Comparison of ENCODE assay signal across 13 cellular contexts in the genomic region with DNA sequence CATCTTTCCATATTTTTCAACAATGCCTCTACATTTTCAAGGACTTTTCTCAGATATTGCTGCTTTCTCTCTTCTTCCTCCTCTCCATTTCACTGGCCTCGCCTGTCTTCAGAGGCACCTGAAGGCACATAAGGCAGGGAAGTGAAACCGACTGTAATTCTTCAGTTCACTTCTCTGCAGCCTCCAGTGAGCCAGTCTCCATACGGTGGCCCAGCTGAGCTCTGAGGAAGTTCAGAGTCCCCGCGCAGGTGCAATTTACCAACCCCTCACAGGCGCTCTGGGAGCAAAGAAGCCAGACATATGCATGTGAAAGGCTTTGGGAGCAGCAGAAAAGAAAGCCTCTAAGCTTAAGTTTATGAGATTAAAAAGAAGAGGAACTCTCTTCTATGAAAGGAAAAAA. TPM values are rescaled to one million over a fixed set of nuclear protein-coding genes. Genes with fewer than 3 reads are reported as not detected.
DNase-seq lines count a peak whose midpoint lies in the region; ATAC-seq and TF ChIP-seq lines count a peak whose summit lies in the region.
"Had no signal": no experiment of that assay in that cellular context is flagged by ENCODE, and none has a peak within 500 bp of the region (broad histone marks: within the 10 kb centered on the region; RNA-seq: fewer than 3 reads in every experiment).

No MANE protein-coding gene starts in this region.

- no peaks in the 10 kb centered on the region for H3K9me3 ChIP-seq in lower lobe of right lung
- H3K9me3 ChIP-seq: gastrocnemius medialis had no signal

- H3K4me1 Mint-ChIP-seq in brain (peaks cover 20% of the 10 kb centered on the region), chondrocyte (ENCODE audit: low read depth) (no peaks in the 10 kb centered on the region)

- no peak overlapping the region for H3K27ac ChIP-seq in lower lobe of right lung
- H3K27ac ChIP-seq: gastrocnemius medialis, KMS-11 had no signal

- H3K27me3 Mint-ChIP-seq in brain (no peaks in the 10 kb centered on the region), chondrocyte (ENCODE audit: low read depth) (peaks cover 21% of the 10 kb centered on the region)

- H3K36me3 Mint-ChIP-seq in brain (no peaks in the 10 kb centered on the region), chondrocyte (ENCODE audit: low read depth) (no peaks in the 10 kb centered on the region)

- H3K4me3 Mint-ChIP-seq in brain (peak overlapping the region in 4 of 5 experiments; percentile 20 to 49 (median 34)), chondrocyte (ENCODE audit: unreplicated experiment) (no peak overlapping the region)

- H3K9me3 Mint-ChIP-seq in brain (no peaks in the 10 kb centered on the region), chondrocyte (ENCODE audit: low read depth) (no peaks in the 10 kb centered on the region)

- no peak overlapping the region for H3K4me3 ChIP-seq in lower lobe of right lung
- H3K4me3 ChIP-seq: gastrocnemius medialis had no signal

- DNase-seq in NCI-H146 treated with DMSO at 0.1 percent for 48 hours (lab: John Stamatoyannopoulos, UW; ENCODE audit: unreplicated experiment) (no peak), chondrocyte (ENCODE audit: low spot score) (no peak), lower lobe of right lung (no peak), mesenteric fat pad (ENCODE audit: low spot score) (no peak)
- DNase-seq: DMS79, gastrocnemius medialis, nucleus accumbens, T-helper 2 cell had no signal

- H3K36me3 ChIP-seq in lower lobe of right lung = no peaks in the 10 kb centered on the region
- H3K36me3 ChIP-seq: gastrocnemius medialis had no signal

- intact Hi-C loops in lower lobe of right lung (cut with DNase I) = no loop called here

- H3K4me1 ChIP-seq in lower lobe of right lung = no peaks in the 10 kb centered on the region
- H3K4me1 ChIP-seq: gastrocnemius medialis had no signal

- H3K27ac Mint-ChIP-seq in brain (peak overlapping the region in 1 of 5 experiments; percentile 23), chondrocyte (ENCODE audit: unreplicated experiment) (no peak overlapping the region)

- no peak for TF ChIP-seq CTCF in brain (conservative IDR thresholded peaks at IDR 0.05)
- TF ChIP-seq CTCF in chondrocyte (IDR thresholded peaks at IDR 0.05) = no peak
- no peak for TF ChIP-seq CTCF in lower lobe of right lung (IDR thresholded peaks at IDR 0.05)

- ATAC-seq in GM18508 (IDR thresholded peaks at IDR 0.05; ENCODE audit: insufficient read depth, unreplicated experiment) = peak; percentile 90
- peak; percentile 100 for ATAC-seq in GM21529 (IDR thresholded peaks at IDR 0.05; ENCODE audit: unreplicated experiment)
- ATAC-seq in HG03280 (IDR thresholded peaks at IDR 0.05; ENCODE audit: unreplicated experiment) = peak; percentile 98
- no peak for ATAC-seq in lower lobe of right lung
- ATAC-seq: gastrocnemius medialis had no signal

- no peaks in the 10 kb centered on the region for H3K27me3 ChIP-seq in lower lobe of right lung (ENCODE audit: low read depth)
- H3K27me3 ChIP-seq: gastrocnemius medialis had no signal

RNA-seq across cellular contexts. Expression of a gene that starts 12.4 kb away (rescaled TPM):
- polyA plus RNA-seq in brain (ENCODE audit: insufficient read depth, low read depth, low replicate concordance) = 9.5 TPM
- not detected in 3 replicates for total RNA-seq in chondrocyte
- 0.24 TPM for total RNA-seq in lower lobe of right lung
- total RNA-seq in mesenteric fat pad = 0.45 TPM

Comparison
In these comparisons a context has a peak if more than half of its experiments do, and no peak if none do; other contexts are left out.
1. ATAC-seq: peak in GM18508 (single experiment), GM21529 (single experiment) and HG03280 (single experiment); none in lower lobe of right lung (0 of 2).